Comparison of ENCODE assay signal across 7 cellular contexts in genomic region chr7:73647725-73648592, GRCh38. TPM values are rescaled to one million over a fixed set of nuclear protein-coding genes. Genes with fewer than 3 reads are reported as not detected.
DNase-seq lines count a peak whose midpoint lies in the region; ATAC-seq and TF ChIP-seq lines count a peak whose summit lies in the region.

No MANE protein-coding gene starts in this region.

- no peaks in the 10 kb centered on the region for H3K9me2 ChIP-seq in PC-9 (ENCODE audit: insufficient read depth)

- H4K5ac ChIP-seq in H9 (ENCODE audit: insufficient read length, low read depth, low read length): no peak overlapping the region

- CTCF ChIA-PET in PC-9 (lab: Charles Lee): interaction anchor here (1.1 kb wide), 1 partner anchor 12 kb away, joined by 5 read pairs; no protein-coding TSS in a partner anchor
- CTCF ChIA-PET in mammary epithelial cell (lab: Charles Lee; ENCODE audit: low non-redundant PET): no interaction called here

- H2BK12ac ChIP-seq in H9 (ENCODE audit: insufficient read length, low read depth, low read length): no peak overlapping the region

- H3K4me3 Mint-ChIP-seq in H9 (peak overlapping the region; percentile 58 to 85), type B pancreatic cell (peak overlapping the region; percentile 68)

- H3K4me1 ChIP-seq in H9 (ENCODE audit: insufficient read depth, low read length) (0 out of 2 replicates have a peak, but pooled peaks cover 3% of the 10 kb centered on the region), PC-9 (replicated peaks; ENCODE audit: insufficient read depth) (peaks cover 10% of the 10 kb centered on the region; the same call in 1 of the 2 replicates), mammary epithelial cell (ENCODE audit: insufficient read depth, low read length) (peaks cover 8% of the 10 kb centered on the region), lower lobe of right lung (peaks cover 3% of the 10 kb centered on the region)

- H4K91ac ChIP-seq in H9 (ENCODE audit: insufficient read length, low read depth, low read length): no peak overlapping the region

- H3K36me3 Mint-ChIP-seq in H9 (ENCODE audit: insufficient read depth in 1 of 3, low read depth in 3 of 3) (peaks cover 0 to 1% (median 0%) of the 10 kb centered on the region in 3 experiments; a peak in 2 of 7 replicates), type B pancreatic cell (no peaks in the 10 kb centered on the region)

- no peak overlapping the region for H2AK5ac ChIP-seq in H9 (ENCODE audit: insufficient read length, low read length)

- H4K8ac ChIP-seq in H9 (replicated peaks; ENCODE audit: insufficient read length, low read depth, low read length): no peak overlapping the region

- in situ Hi-C loops in mammary epithelial cell (cut with MboI; ENCODE audit: low sequenced_read_pairs in 2 of 2): no loop called here

- DNase-seq in H9 (no peak), PC-9 (peak in 1 of 2 experiments; percentile 57), mammary epithelial cell (no peak), lower lobe of right lung (no peak), type B pancreatic cell (ENCODE audit: extremely low spot score, unreplicated experiment) (no peak), SKM-1 treated with dmso at 0.1 percent for 144 hours (lab: John Stamatoyannopoulos, UW; ENCODE audit: unreplicated experiment) (no peak)

- peak overlapping the region; percentile 65 for H2BK120ac ChIP-seq in H9 (ENCODE audit: low read depth, low read length, poor library complexity, severe bottlenecking)

- H3K79me2 ChIP-seq in H9 (ENCODE audit: insufficient read depth, low read length) (no peaks in the 10 kb centered on the region), PC-9 (ENCODE audit: low read depth) (no peaks in the 10 kb centered on the region), mammary epithelial cell (ENCODE audit: insufficient read depth, low read length) (no peaks in the 10 kb centered on the region)

- H2BK5ac ChIP-seq in H9 (ENCODE audit: insufficient read length, low read length): no peak overlapping the region

- H3K36me3 ChIP-seq in PC-9 (ENCODE audit: low read depth) (no peaks in the 10 kb centered on the region), mammary epithelial cell (ENCODE audit: insufficient read depth, low read length) (no peaks in the 10 kb centered on the region), lower lobe of right lung (no peaks in the 10 kb centered on the region)

- WGBS in H9 (ENCODE audit: extremely low coverage, insufficient read length, low lambda C conversion rate): no CpG with 5 or more reads among the region's 62 CpGs
- no CpG with 5 or more reads among the region's 62 CpGs for WGBS in mammary epithelial cell (ENCODE audit: low coverage, missing lambda C conversion rate)

- H3K23ac ChIP-seq in H9 (ENCODE audit: insufficient read length, low read depth, low read length): no peak overlapping the region

- H3K27me3 ChIP-seq in H9 (ENCODE audit: insufficient read depth, low read length) (peaks cover 4% of the 10 kb centered on the region; the same call in 1 of the 2 replicates), PC-9 (ENCODE audit: insufficient read depth, low read depth) (peaks cover 4% of the 10 kb centered on the region; the same call in 1 of the 2 replicates), mammary epithelial cell (ENCODE audit: insufficient read depth, low read length) (no peaks in the 10 kb centered on the region), lower lobe of right lung (ENCODE audit: low read depth) (peaks cover 52% of the 10 kb centered on the region)

- peaks cover 26% of the 10 kb centered on the region; the same call in 1 of the 2 replicates for H3F3A ChIP-seq in PC-9 (ENCODE audit: insufficient read depth, low read depth)

- dilution Hi-C loops in mammary epithelial cell (cut with HindIII; ENCODE audit: low sequenced_read_pairs): loop anchor here (5.0 kb wide), 1 partner anchor 46 kb away; no protein-coding TSS in a partner anchor

- H3K4me3 ChIP-seq in PC-9 (peak overlapping the region; percentile 63), mammary epithelial cell (replicated peaks in 1 of 3; ENCODE audit: insufficient read depth in 1 of 3, low read depth in 2 of 3, low read length in 3 of 3) (peak overlapping the region; percentile 32 to 37 (median 35)), lower lobe of right lung (peak overlapping the region; percentile 43)

- intact Hi-C loops in PC-9 (cut with micrococcal nuclease; ENCODE audit: unreplicated experiment) (no loop called here), mammary epithelial cell (cut with micrococcal nuclease) (loop anchor here (1.0 kb wide), 1 partner anchor 35 kb away; the partner anchor contains the start of genes BUD23 and DNAJC30), lower lobe of right lung (cut with DNase I) (no loop called here)

- TF ChIP-seq CTCF in H9 (conservative IDR thresholded peaks at IDR 0.05): no peak
- TF ChIP-seq CTCF in PC-9 (conservative IDR thresholded peaks at IDR 0.05): no peak
- peak in 1 of 2 donors; percentile 13 for TF ChIP-seq CTCF in mammary epithelial cell (conservative IDR thresholded peaks at IDR 0.05 in 1 of 2, IDR thresholded peaks at IDR 0.05 in 1 of 2; ENCODE audit: extremely low read depth in 1 of 2, insufficient read depth in 1 of 2, low read depth in 1 of 2, low read length in 2 of 2)
- no peak for TF ChIP-seq CTCF in lower lobe of right lung (IDR thresholded peaks at IDR 0.05)
- no peak for TF ChIP-seq CTCF in type B pancreatic cell (conservative IDR thresholded peaks at IDR 0.05)

- H4K20me1 ChIP-seq in H9 (ENCODE audit: control insufficient read depth, insufficient read depth, insufficient read length) (no peaks in the 10 kb centered on the region), PC-9 (ENCODE audit: insufficient read depth) (no peaks in the 10 kb centered on the region), mammary epithelial cell (ENCODE audit: insufficient read depth, low read length) (no peaks in the 10 kb centered on the region)

- H3K27ac ChIP-seq in H9 (ENCODE audit: insufficient read length, low read depth, low read length) (no peak overlapping the region), PC-9 (no peak overlapping the region), mammary epithelial cell (ENCODE audit: insufficient read depth, low read depth, low read length) (no peak overlapping the region), lower lobe of right lung (no peak overlapping the region)

- H3T11ph ChIP-seq in H9 (ENCODE audit: low read length): no peak overlapping the region

- no peak overlapping the region for H3K4ac ChIP-seq in H9 (ENCODE audit: low read depth, low read length)

- H3K18ac ChIP-seq in H9 (ENCODE audit: insufficient read length, low read depth, low read length): peak overlapping the region; percentile 33

- H3K56ac ChIP-seq in H9 (ENCODE audit: insufficient read length, low read depth, low read length): no peak overlapping the region

- peak overlapping the region; percentile 14 for H3K9ac ChIP-seq in H9 (ENCODE audit: extremely low read depth, insufficient read length, low read length)
- H3K9ac ChIP-seq in mammary epithelial cell (ENCODE audit: insufficient read depth, low read length): no peak overlapping the region

- no peaks in the 10 kb centered on the region; a peak in 2 of 5 replicates for H3K9me3 Mint-ChIP-seq in H9
- H3K9me3 Mint-ChIP-seq in type B pancreatic cell: no peaks in the 10 kb centered on the region

- no peak overlapping the region for H2BK15ac ChIP-seq in H9 (ENCODE audit: low read depth, low read length)

- H3K4me1 Mint-ChIP-seq in H9 (peaks cover 9 to 32% of the 10 kb centered on the region in 2 experiments), type B pancreatic cell (ENCODE audit: unreplicated experiment) (peaks cover 10% of the 10 kb centered on the region)

- BruUV-seq in PC-9 (replicated peaks; lab: Mats Ljungman, UMichigan): no TSS peak
- no TSS peak for BruUV-seq in mammary epithelial cell (replicated peaks; lab: Mats Ljungman, UMichigan)

- H3K9me3 ChIP-seq in H9 (ENCODE audit: control insufficient read depth, low read depth, low read length) (no peaks in the 10 kb centered on the region), PC-9 (ENCODE audit: insufficient read depth, low read depth) (no peaks in the 10 kb centered on the region), mammary epithelial cell (replicated peaks; ENCODE audit: insufficient read depth, low read length) (no peaks in the 10 kb centered on the region), lower lobe of right lung (no peaks in the 10 kb centered on the region)

- no peaks in the 10 kb centered on the region for H3K79me1 ChIP-seq in H9 (ENCODE audit: insufficient read depth, low read depth, low read length, poor library complexity, severe bottlenecking)

- H3K4me2 ChIP-seq in H9 (ENCODE audit: insufficient read depth, insufficient read length, low read length) (peak overlapping the region; percentile 67), PC-9 (peak overlapping the region; percentile 82), mammary epithelial cell (ENCODE audit: insufficient read depth, low read depth, low read length) (peak overlapping the region; percentile 92)

- no peak overlapping the region for H3K27ac Mint-ChIP-seq in H9
- peak overlapping the region; percentile 83 for H3K27ac Mint-ChIP-seq in type B pancreatic cell

- no peak overlapping the region for H2BK20ac ChIP-seq in H9 (ENCODE audit: low read depth, low read length, poor library complexity, severe bottlenecking)

- 0 out of 2 replicates have a peak overlapping the region, but pooled peaks have one; percentile 8 for H3K14ac ChIP-seq in H9 (ENCODE audit: insufficient read depth, low read length)

- POLR2A ChIA-PET in PC-9 (lab: Charles Lee; ENCODE audit: unreplicated experiment): no interaction called here

- peaks cover 88% of the 10 kb centered on the region for H3K27me3 Mint-ChIP-seq in H9 (ENCODE audit: low read depth)
- H3K27me3 Mint-ChIP-seq in type B pancreatic cell: peaks cover 73% of the 10 kb centered on the region

- ATAC-seq in lower lobe of right lung: peak; percentile 66 to 67
- ATAC-seq in HG03565 (IDR thresholded peaks at IDR 0.05; ENCODE audit: unreplicated experiment): no peak

- H2AFZ ChIP-seq in H9 (ENCODE audit: low read length): no peak overlapping the region
- peak overlapping the region; percentile 91 for H2AFZ ChIP-seq in PC-9
- H2AFZ ChIP-seq in mammary epithelial cell (ENCODE audit: low read depth, low read length): peak overlapping the region; percentile 78

- peaks cover 8% of the 10 kb centered on the region for H3K23me2 ChIP-seq in H9 (ENCODE audit: insufficient read length, low read depth, low read length, poor library complexity, severe bottlenecking)

RNA-seq across cellular contexts. Expression of gene VPS37D, which starts 19.7 kb away (rescaled TPM):
- 0.85 and 1.3 TPM in 2 replicates for total RNA-seq in H9 (2021)
- total RNA-seq in PC-9 (2021): 8.3 and 12.4 TPM in 2 replicates
- total RNA-seq in mammary epithelial cell: 1 to 10 TPM; 1.1 to 3.7 TPM
- 0.61 TPM for polyA plus RNA-seq in mammary epithelial cell
- polyA minus RNA-seq in mammary epithelial cell: not detected
- total RNA-seq in lower lobe of right lung: 1.3 TPM
- total RNA-seq in type B pancreatic cell (ENCODE audit: low replicate concordance): 3.8 and 12.9 TPM in 2 replicates

RNA-seq across cellular contexts. Expression of gene MLXIPL, which starts 23.6 kb away (rescaled TPM):
- 5.5 and 6.1 TPM in 2 replicates for total RNA-seq in H9 (2021)
- total RNA-seq in PC-9 (2021): 24.9 and 32.0 TPM in 2 replicates
- 1 to 10 TPM in 1 of 2 donors, not detected in 1; 1.5 TPM for total RNA-seq in mammary epithelial cell
- polyA plus RNA-seq in mammary epithelial cell: 0.10 TPM
- polyA minus RNA-seq in mammary epithelial cell: not detected
- total RNA-seq in lower lobe of right lung: 10.7 TPM
- 27.8 and 35.6 TPM in 2 replicates for total RNA-seq in type B pancreatic cell (ENCODE audit: low replicate concordance)

RNA-seq across cellular contexts. Expression of gene DNAJC30, which starts 35.3 kb away (rescaled TPM):
- total RNA-seq in H9 (2021): 8.1 and 8.7 TPM in 2 replicates
- total RNA-seq in PC-9 (2021): 8.0 and 9.5 TPM in 2 replicates
- total RNA-seq in mammary epithelial cell: 10 to 100 TPM in 1 of 2 donors, 1 to 10 TPM in 1; 3.0 to 11.1 TPM
- polyA plus RNA-seq in mammary epithelial cell: 5.7 TPM
- polyA minus RNA-seq in mammary epithelial cell: 5.7 TPM
- 10.5 TPM for total RNA-seq in lower lobe of right lung
- total RNA-seq in type B pancreatic cell (ENCODE audit: low replicate concordance): 14.7 and 15.0 TPM in 2 replicates

RNA-seq across cellular contexts. Expression of gene BUD23, which starts 35.4 kb away (rescaled TPM):
- total RNA-seq in H9 (2021): 68.5 and 78.1 TPM in 2 replicates
- 122 and 158 TPM in 2 replicates for total RNA-seq in PC-9 (2021)
- 10 to 100 TPM; 36.0 to 57.6 TPM for total RNA-seq in mammary epithelial cell
- polyA plus RNA-seq in mammary epithelial cell: 77.9 TPM
- polyA minus RNA-seq in mammary epithelial cell: 102 TPM
- 42.4 TPM for total RNA-seq in lower lobe of right lung
- 65.8 and 68.4 TPM in 2 replicates for total RNA-seq in type B pancreatic cell (ENCODE audit: low replicate concordance)
